8 cellular contexts compared by ENCODE assay signal in genomic region chr16:695355-696089, GRCh38. TPM values are rescaled to one million over a fixed set of nuclear protein-coding genes. Genes with fewer than 3 reads are reported as not detected.
DNase-seq lines count a peak whose midpoint lies in the region; ATAC-seq and TF ChIP-seq lines count a peak whose summit lies in the region.

No MANE protein-coding gene starts in this region.

- no peaks in the 10 kb centered on the region for H4K20me1 ChIP-seq in Karpas-422 (ENCODE audit: insufficient read depth, low read depth, low read length)

- TF ChIP-seq CTCF in WTC11 (IDR thresholded peaks at IDR 0.05), result no peak
- TF ChIP-seq CTCF in coronary artery (IDR thresholded peaks at IDR 0.05), result no peak
- no peak for TF ChIP-seq CTCF in progenitor cell of endocrine pancreas (IDR thresholded peaks at IDR 0.05; ENCODE audit: unreplicated experiment)

- H3K4me3 Mint-ChIP-seq in CD8-positive, alpha-beta memory T cell, result peak overlapping the region; percentile 76 to 84 (median 80)
- peak overlapping the region; percentile 74 for H3K4me3 Mint-ChIP-seq in WTC11
- peak overlapping the region; percentile 7 for H3K4me3 Mint-ChIP-seq in progenitor cell of endocrine pancreas (ENCODE audit: low read depth)

- peak overlapping the region; percentile 79 for H3K9ac ChIP-seq in Karpas-422 (ENCODE audit: low read length)

- H3K27ac ChIP-seq in CD8-positive, alpha-beta memory T cell (ENCODE audit: low read depth, low read length), result peak overlapping the region; percentile 44
- no peak overlapping the region for H3K27ac ChIP-seq in Karpas-422 (ENCODE audit: low read length)
- no peak overlapping the region for H3K27ac ChIP-seq in coronary artery

- H3K27me3 Mint-ChIP-seq in CD8-positive, alpha-beta memory T cell, result peaks cover 0 to 1% of the 10 kb centered on the region in 2 donors
- H3K27me3 Mint-ChIP-seq in WTC11 (ENCODE audit: low read depth) (peaks cover 80% of the 10 kb centered on the region), progenitor cell of endocrine pancreas (peaks cover 62% of the 10 kb centered on the region)

- H3K9me2 ChIP-seq in Karpas-422 (replicated peaks; ENCODE audit: insufficient read depth, low read length), result no peaks in the 10 kb centered on the region; the same call in 1 of the 2 replicates

- peak overlapping the region; percentile 89; the same call in 1 of the 2 replicates for H2AFZ ChIP-seq in Karpas-422 (ENCODE audit: low read length)

- ATAC-seq in WTC11, result peak; percentile 18
- no peak for ATAC-seq in GM18498 (IDR thresholded peaks at IDR 0.05; ENCODE audit: unreplicated experiment)
- ATAC-seq in HG02763 (IDR thresholded peaks at IDR 0.05; ENCODE audit: unreplicated experiment), result no peak

- H3K36me3 ChIP-seq in CD8-positive, alpha-beta memory T cell (ENCODE audit: insufficient read depth, low read length), result no peaks in the 10 kb centered on the region
- H3K36me3 ChIP-seq in Karpas-422 (ENCODE audit: insufficient read depth, low read length), result no peaks in the 10 kb centered on the region

- H3K4me2 ChIP-seq in Karpas-422 (ENCODE audit: low read depth, low read length, poor library complexity, severe bottlenecking), result peak overlapping the region; percentile 90

- CTCF ChIA-PET in CD8-positive, alpha-beta memory T cell (lab: Charles Lee), result interaction anchor here (0.9 to 1.8 kb wide), 9 partner anchors 13 to 59 kb away, joined by 3 to 10 read pairs (median 3); partner anchors contain the start of genes CIAO3, METTL26, RHOT2 and STUB1
- CTCF ChIA-PET in WTC11 (lab: Charles Lee), result interaction anchor here (1.0 to 2.5 kb wide), 19 partner anchors 9 to 208 kb away, joined by 3 to 12 read pairs (median 5); partner anchors contain the start of genes CHTF18, CIAO3, JMJD8 and METRN

- no peaks in the 10 kb centered on the region for H3K79me2 ChIP-seq in Karpas-422 (ENCODE audit: low read length)

- H3K27me3 ChIP-seq in CD8-positive, alpha-beta memory T cell (ENCODE audit: insufficient read depth, low read length, poor library complexity, severe bottlenecking), result no peaks in the 10 kb centered on the region
- H3K27me3 ChIP-seq in Karpas-422 (ENCODE audit: low read length), result no peaks in the 10 kb centered on the region

- POLR2A ChIA-PET in CD8-positive, alpha-beta memory T cell (lab: Charles Lee), result interaction anchor here (0.5 to 2.1 kb wide), 17 partner anchors 9 to 916 kb away, joined by 3 to 21 read pairs (median 4); partner anchors contain the start of genes ANTKMT, CAPN15, CCDC78 and CIAO3
- POLR2A ChIA-PET in WTC11 (lab: Charles Lee), result interaction anchor here (1.0 to 2.0 kb wide), 6 partner anchors 9 to 93 kb away, joined by 3 to 6 read pairs (median 4); partner anchors contain the start of genes CHTF18, JMJD8, RPUSD1 and STUB1

- peak; percentile 35 to 79 (median 65) for DNase-seq in CD8-positive, alpha-beta memory T cell
- peak; percentile 87 for DNase-seq in Karpas-422
- peak; percentile 68 for DNase-seq in WTC11 (ENCODE audit: low spot score)
- DNase-seq in coronary artery (ENCODE audit: low spot score), result no peak
- DNase-seq in progenitor cell of endocrine pancreas (ENCODE audit: low spot score, unreplicated experiment), result no peak
- DNase-seq in epidermal melanocyte (ENCODE audit: insufficient read length, low spot score), result no peak

- H3K4me1 Mint-ChIP-seq in CD8-positive, alpha-beta memory T cell, result peaks cover 27 to 50% (median 31%) of the 10 kb centered on the region in 3 donors
- H3K4me1 Mint-ChIP-seq in WTC11 (peaks cover 4% of the 10 kb centered on the region; the same call in 1 of the 2 replicates), progenitor cell of endocrine pancreas (ENCODE audit: low read depth) (no peaks in the 10 kb centered on the region)

- H3K4me1 ChIP-seq in CD8-positive, alpha-beta memory T cell (ENCODE audit: insufficient read depth, low read length), result peaks cover 29% of the 10 kb centered on the region
- peaks cover 23% of the 10 kb centered on the region for H3K4me1 ChIP-seq in Karpas-422 (ENCODE audit: low read length)

- H3K9me3 ChIP-seq in CD8-positive, alpha-beta memory T cell (ENCODE audit: low read length), result no peaks in the 10 kb centered on the region
- no peaks in the 10 kb centered on the region for H3K9me3 ChIP-seq in Karpas-422 (ENCODE audit: low read length)

- peaks cover 0 to 2% (median 0%) of the 10 kb centered on the region in 3 donors for H3K36me3 Mint-ChIP-seq in CD8-positive, alpha-beta memory T cell
- H3K36me3 Mint-ChIP-seq in WTC11, result no peaks in the 10 kb centered on the region
- no peaks in the 10 kb centered on the region for H3K36me3 Mint-ChIP-seq in progenitor cell of endocrine pancreas (ENCODE audit: insufficient read depth)

- H3K9me3 Mint-ChIP-seq in CD8-positive, alpha-beta memory T cell, result no peaks in the 10 kb centered on the region
- H3K9me3 Mint-ChIP-seq in WTC11 (no peaks in the 10 kb centered on the region), progenitor cell of endocrine pancreas (ENCODE audit: low read depth) (no peaks in the 10 kb centered on the region)

- peak overlapping the region; percentile 73 for H3K4me3 ChIP-seq in CD8-positive, alpha-beta memory T cell (ENCODE audit: low read length)
- H3K4me3 ChIP-seq in Karpas-422 (ENCODE audit: low read length) (peak overlapping the region; percentile 65; the same call in 1 of the 2 replicates), coronary artery (peak overlapping the region; percentile 52)

- H3K27ac Mint-ChIP-seq in CD8-positive, alpha-beta memory T cell, result peak overlapping the region in 6 of 8 donors; percentile 5 to 86 (median 64)
- H3K27ac Mint-ChIP-seq in WTC11 (no peak overlapping the region), progenitor cell of endocrine pancreas (no peak overlapping the region)

TF ChIP-seq in WTC11, 78 proteins besides CTCF, POLR2A, EP300 and RAD21 (continues in another document):
- TF ChIP-seq ZBTB21 (CRISPR knock-in tag; IDR thresholded peaks at IDR 0.05; ENCODE audit: borderline replicate concordance) (peak; percentile 89), CREB1 (CRISPR knock-in tag; IDR thresholded peaks at IDR 0.05) (0 out of 2 replicates have a peak, but pooled peaks have one; percentile 36), PREB (CRISPR knock-in tag; IDR thresholded peaks at IDR 0.05; ENCODE audit: borderline replicate concordance) (no peak), ZNF416 (CRISPR knock-in tag; IDR thresholded peaks at IDR 0.05) (no peak), TP53 (CRISPR knock-in tag; IDR thresholded peaks at IDR 0.05) (0 out of 2 replicates have a peak, but pooled peaks have one; percentile 60)
- TF ChIP-seq, protein P1, sequence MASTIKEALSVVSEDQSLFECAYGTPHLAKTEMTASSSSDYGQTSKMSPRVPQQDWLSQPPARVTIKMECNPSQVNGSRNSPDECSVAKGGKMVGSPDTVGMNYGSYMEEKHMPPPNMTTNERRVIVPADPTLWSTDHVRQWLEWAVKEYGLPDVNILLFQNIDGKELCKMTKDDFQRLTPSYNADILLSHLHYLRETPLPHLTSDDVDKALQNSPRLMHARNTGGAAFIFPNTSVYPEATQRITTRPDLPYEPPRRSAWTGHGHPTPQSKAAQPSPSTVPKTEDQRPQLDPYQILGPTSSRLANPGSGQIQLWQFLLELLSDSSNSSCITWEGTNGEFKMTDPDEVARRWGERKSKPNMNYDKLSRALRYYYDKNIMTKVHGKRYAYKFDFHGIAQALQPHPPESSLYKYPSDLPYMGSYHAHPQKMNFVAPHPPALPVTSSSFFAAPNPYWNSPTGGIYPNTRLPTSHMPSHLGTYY (CRISPR knock-in tag; IDR thresholded peaks at IDR 0.05), result no peak

RNA-seq across cellular contexts. Expression of gene WDR24, which starts 5.3 kb away (rescaled TPM):
- total RNA-seq in CD8-positive, alpha-beta memory T cell, result 10 to 100 TPM; 23.9 to 25.2 TPM
- polyA plus RNA-seq in CD8-positive, alpha-beta memory T cell, result 15.4 TPM
- 4.5 and 8.2 TPM in 2 replicates for total RNA-seq in Karpas-422 (2014; rRNA removed; shearing (Covaris generic); ENCODE audit: low replicate concordance)
- 25.5 to 28.2 TPM (median 26.3 TPM) in 3 replicates for total RNA-seq in WTC11 (2021)
- 18.1 and 18.9 TPM in 2 replicates for total RNA-seq in progenitor cell of endocrine pancreas

RNA-seq across cellular contexts. Expression of gene FBXL16, which starts 10.1 kb away (rescaled TPM):
- 10 to 100 TPM in 1 of 2 experiments, 1 to 10 TPM in 1; 7.6 to 11.1 TPM for total RNA-seq in CD8-positive, alpha-beta memory T cell
- 16.9 TPM for polyA plus RNA-seq in CD8-positive, alpha-beta memory T cell
- 0.48 and 2.1 TPM in 2 replicates for total RNA-seq in Karpas-422 (2014; rRNA removed; shearing (Covaris generic); ENCODE audit: low replicate concordance)
- 22.7 to 28.6 TPM (median 27.3 TPM) in 3 replicates for total RNA-seq in WTC11 (2021)
- 4.3 TPM in 2 replicates for total RNA-seq in progenitor cell of endocrine pancreas

RNA-seq across cellular contexts. Expression of gene JMJD8, which starts 11.4 kb away (rescaled TPM):
- 10 to 100 TPM; 53.0 to 55.9 TPM for total RNA-seq in CD8-positive, alpha-beta memory T cell
- 56.6 TPM for polyA plus RNA-seq in CD8-positive, alpha-beta memory T cell
- total RNA-seq in Karpas-422 (2014; rRNA removed; shearing (Covaris generic); ENCODE audit: low replicate concordance), result 27.6 and 28.1 TPM in 2 replicates
- total RNA-seq in WTC11 (2021), result 59.6 to 63.4 TPM (median 61.2 TPM) in 3 replicates
- 52.2 and 55.1 TPM in 2 replicates for total RNA-seq in progenitor cell of endocrine pancreas

RNA-seq across cellular contexts. Expression of gene STUB1, which starts 15.3 kb away (rescaled TPM):
- 100 to 1,000 TPM; 111 to 124 TPM for total RNA-seq in CD8-positive, alpha-beta memory T cell
- polyA plus RNA-seq in CD8-positive, alpha-beta memory T cell, result 161 TPM
- total RNA-seq in Karpas-422 (2014; rRNA removed; shearing (Covaris generic); ENCODE audit: low replicate concordance), result 142 and 145 TPM in 2 replicates
- total RNA-seq in WTC11 (2021) (79.0 to 88.2 TPM (median 85.8 TPM) in 3 replicates), progenitor cell of endocrine pancreas (76.8 and 87.1 TPM in 2 replicates)

RNA-seq across cellular contexts. Expression of gene METRN, which starts 19.4 kb away (rescaled TPM):
- total RNA-seq in CD8-positive, alpha-beta memory T cell, result 10 to 100 TPM; 34.8 to 38.2 TPM
- 50.3 TPM for polyA plus RNA-seq in CD8-positive, alpha-beta memory T cell
- 25.2 and 132 TPM in 2 replicates for total RNA-seq in Karpas-422 (2014; rRNA removed; shearing (Covaris generic); ENCODE audit: low replicate concordance)
- total RNA-seq in WTC11 (2021) (30.9 to 64.3 TPM (median 61.4 TPM) in 3 replicates), progenitor cell of endocrine pancreas (98.6 and 107 TPM in 2 replicates)

Comparison
In these comparisons a context has a peak if more than half of its experiments do, and no peak if none do; other contexts are left out.
1. DNase-seq: peak in CD8-positive, alpha-beta memory T cell (5 of 5), Karpas-422 (single experiment) and WTC11 (single experiment); none in coronary artery (single experiment), progenitor cell of endocrine pancreas (single experiment) and epidermal melanocyte (single experiment).
2. H3K27ac Mint-ChIP-seq: peak in CD8-positive, alpha-beta memory T cell (6 of 8); none in WTC11 (single experiment) and progenitor cell of endocrine pancreas (single experiment).
3. H3K4me3 Mint-ChIP-seq: peak in every context shown above with its lines; median percentile 80 in CD8-positive, alpha-beta memory T cell; 74 in WTC11; 7 in progenitor cell of endocrine pancreas.
4. Peak in every context shown above with its lines, with median percentiles within 50 percentile points of each other: H3K4me3 ChIP-seq.